Comparison of ENCODE assay signal across 8 cellular contexts in genomic region chr10:32956365-32957197, GRCh38. TPM values are rescaled to one million over a fixed set of nuclear protein-coding genes. Genes with fewer than 3 reads are reported as not detected.
DNase-seq lines count a peak whose midpoint lies in the region; ATAC-seq, FAIRE-seq and TF ChIP-seq lines count a peak whose summit lies in the region.

No MANE protein-coding gene starts in this region.

- 8 to 16% (median 9%) methylated on average over 13 of the region's 13 CpGs for WGBS in heart left ventricle, 4 donors
- under 1% methylated on average over 13 of the region's 13 CpGs for WGBS in K562 (ENCODE audit: insufficient coverage, low coverage, missing lambda C conversion rate)

- peaks cover 87% of the 10 kb centered on the region for H3K79me2 ChIP-seq in K562 (ENCODE audit: control insufficient read depth, insufficient read depth, low read length)

- peak overlapping the region; percentile 63 to 100 (median 93) for H3K4me3 ChIP-seq in heart left ventricle
- peak overlapping the region; percentile 81 for H3K4me3 ChIP-seq in K562
- H3K4me3 ChIP-seq in uterus: peak overlapping the region; percentile 77 to 88

- ATAC-seq in heart left ventricle (no peak), left ventricle myocardium superior (no peak), K562 (peak; percentile 3), memory B cell (ENCODE audit: low read depth) (no peak), GM18907 (IDR thresholded peaks at IDR 0.05; ENCODE audit: unreplicated experiment) (no peak)

- H2AFZ ChIP-seq in K562 (ENCODE audit: low read depth, low read length): no peak overlapping the region

- no peaks in the 10 kb centered on the region for H3K9me1 ChIP-seq in K562 (ENCODE audit: control insufficient read depth, insufficient read depth, low read length)

- H3K27ac Mint-ChIP-seq in memory B cell: peak overlapping the region; percentile 73

- peak overlapping the region; percentile 85 for H3K4me2 ChIP-seq in K562 (ENCODE audit: insufficient read depth, low read length)

- peaks cover 0 to 5% (median 0%) of the 10 kb centered on the region in 9 donors for H3K36me3 ChIP-seq in heart left ventricle
- peaks cover 13% of the 10 kb centered on the region; the same call in 2 of the 3 replicates for H3K36me3 ChIP-seq in K562 (ENCODE audit: control insufficient read depth, insufficient read depth, low read length)
- no peaks in the 10 kb centered on the region for H3K36me3 ChIP-seq in uterus

- CTCF ChIA-PET in K562 (lab: Yijun Ruan, JAX; ENCODE audit: low intra/inter-chr PET ratio): no interaction called here

- BruUV-seq in K562 (replicated peaks; lab: Mats Ljungman, UMichigan): no TSS peak

- H3K27me3 Mint-ChIP-seq in memory B cell: no peaks in the 10 kb centered on the region

- no peak for TF ChIP-seq RAD21 in K562 (CRISPR knock-in tag; conservative IDR thresholded peaks at IDR 0.05 in 1 of 2, IDR thresholded peaks at IDR 0.05 in 1 of 2)

- intact Hi-C loops in heart left ventricle (cut with DNase I) (loop anchor here in 9 of 10 donors (2.0 to 10.0 kb wide), 4 partner anchors 16 to 51 kb away; no protein-coding TSS in a partner anchor), left ventricle myocardium superior (cut with micrococcal nuclease) (loop anchor here (10.0 kb wide), 1 partner anchor 48 kb away; no protein-coding TSS in a partner anchor), K562 (cut with micrococcal nuclease) (loop anchor here (5.0 to 10.0 kb wide), 2 partner anchors 34 to 582 kb away; no protein-coding TSS in a partner anchor), uterus (cut with DNase I; ENCODE audit: low total_unique reads) (no loop called here), posterior cingulate gyrus (cut with DNase I) (loop anchor here (5.0 kb wide), 1 partner anchor 51 kb away; no protein-coding TSS in a partner anchor)

- H3K4me1 Mint-ChIP-seq in memory B cell: peaks cover 44% of the 10 kb centered on the region

- no peaks in the 10 kb centered on the region for H3K9me3 Mint-ChIP-seq in memory B cell

- TF ChIP-seq CTCF in heart left ventricle (IDR thresholded peaks at IDR 0.05) (no peak), K562 (IDR thresholded peaks at IDR 0.05 in 2 of 3, conservative IDR thresholded peaks at IDR 0.05 in 1 of 3; ENCODE audit: insufficient read depth in 2 of 3, low read depth in 1 of 3, low read length in 3 of 3) (no peak), uterus (IDR thresholded peaks at IDR 0.05) (no peak)

- peaks cover 5 to 82% (median 62%) of the 10 kb centered on the region in 12 donors for H3K4me1 ChIP-seq in heart left ventricle
- H3K4me1 ChIP-seq in K562 (replicated peaks in 1 of 2; ENCODE audit: control insufficient read depth in 2 of 2, insufficient read depth in 2 of 2, low read length in 2 of 2): peaks cover 10 to 40% of the 10 kb centered on the region in 2 experiments
- peaks cover 0 to 14% of the 10 kb centered on the region in 2 donors for H3K4me1 ChIP-seq in uterus

- H3K27ac ChIP-seq in heart left ventricle (peak overlapping the region in 10 of 12 donors; percentile 98 to 100 (median 99)), K562 (ENCODE audit: extremely low read depth, low read depth, low read length) (peak overlapping the region; percentile 97), uterus (peak overlapping the region; percentile 93 to 96)

- in situ Hi-C loops in K562 (cut with MboI): no loop called here

- TF ChIP-seq POLR2A in heart left ventricle (IDR thresholded peaks at IDR 0.05) (no peak), K562 (conservative IDR thresholded peaks at IDR 0.05) (no peak), uterus (IDR thresholded peaks at IDR 0.05) (no peak)

- no peak for TF ChIP-seq EP300 in K562 (IDR thresholded peaks at IDR 0.05; ENCODE audit: low read length)

- H3K9me3 ChIP-seq in heart left ventricle (no peaks in the 10 kb centered on the region), K562 (replicated peaks; ENCODE audit: control insufficient read depth, insufficient read depth, low read depth, low read length) (no peaks in the 10 kb centered on the region), uterus (no peaks in the 10 kb centered on the region)

- POLR2A ChIA-PET in K562 (lab: Yijun Ruan, JAX): interaction anchor here (0.6 to 2.9 kb wide), 13 partner anchors 9 to 1744 kb away, joined by 3 to 20 read pairs (median 5); no protein-coding TSS in a partner anchor

- peaks cover 3% of the 10 kb centered on the region for H3K36me3 Mint-ChIP-seq in memory B cell

- H3K27me3 ChIP-seq in heart left ventricle (no peaks in the 10 kb centered on the region), K562 (ENCODE audit: control insufficient read depth in 2 of 2, insufficient read depth in 2 of 2, low read length in 2 of 2) (no peaks in the 10 kb centered on the region), uterus (no peaks in the 10 kb centered on the region)

- H3K4me3 Mint-ChIP-seq in memory B cell: peak overlapping the region; percentile 86

- peaks cover 19% of the 10 kb centered on the region for H4K20me1 ChIP-seq in K562 (replicated peaks; ENCODE audit: control insufficient read depth, insufficient read depth, low read length)

- no peak for FAIRE-seq in K562 (lab: Jason Lieb, UNC)

- H3K9ac ChIP-seq in K562 (ENCODE audit: insufficient read depth in 1 of 2, low read depth in 2 of 2, low read length in 2 of 2): peak overlapping the region; percentile 85 to 96

- DNase-seq in heart left ventricle: no peak
- DNase-seq in left ventricle myocardium superior: no peak
- DNase-seq in K562 (ENCODE audit: extremely low read depth in 1 of 4, low spot score in 3 of 4): no peak
- DNase-seq in memory B cell (ENCODE audit: low spot score in 2 of 2): no peak
- no peak for DNase-seq in uterus
- no peak for DNase-seq in posterior cingulate gyrus
- DNase-seq in NCI-H2171 (lab: John Stamatoyannopoulos, UW): no peak

TF ChIP-seq in K562, 482 proteins besides CTCF, POLR2A, EP300 and RAD21:
- TF ChIP-seq ZZZ3 (IDR thresholded peaks at IDR 0.05) (no peak), HMBOX1 (IDR thresholded peaks at IDR 0.05) (peak; percentile 48; the same call in 1 of the 2 replicates), KLF6 (CRISPR knock-in tag; IDR thresholded peaks at IDR 0.05; ENCODE audit: borderline replicate concordance) (no peak)

RNA-seq across cellular contexts. Expression of gene ITGB1, which starts 1.4 kb away (rescaled TPM):
- 1,000 to 10,000 TPM in 1 of 9 donors, 100 to 1,000 TPM in 8; 542 to 1,594 (median 701) TPM for total RNA-seq in heart left ventricle
- polyA plus RNA-seq in heart left ventricle: 1,000 to 10,000 TPM in 1 of 2 donors, 100 to 1,000 TPM in 1; 150 to 1,693 TPM
- total RNA-seq in left ventricle myocardium superior: 551 TPM
- 67.4 and 220 TPM in 2 replicates for total RNA-seq in K562 (2011; cell fraction: chromatin; rRNA removed; ENCODE audit: low replicate concordance)
- total RNA-seq in K562 (2011; cell fraction: nucleolus; rRNA removed): 103 and 140 TPM in 2 replicates
- total RNA-seq in K562 (2011; cell fraction: nucleoplasm; rRNA removed): 195 and 215 TPM in 2 replicates
- 173 and 176 TPM in 2 replicates for total RNA-seq in K562 (2014; rRNA removed)
- total RNA-seq in K562 (2014; rRNA removed; fragmentation: Illumina TruSeq; extraction: Trizol): 172 and 199 TPM in 2 replicates
- 175 and 190 TPM in 2 replicates for total RNA-seq in K562 (2015; rRNA removed; fragmentation: Illumina TruSeq; extraction: Trizol)
- 155 and 160 TPM in 2 replicates for total RNA-seq in K562 (2021)
- 135 and 194 TPM in 2 replicates for polyA plus RNA-seq in K562 (2011; rRNA removed)
- 28.8 and 90.8 TPM in 2 replicates for polyA plus RNA-seq in K562 (2011; cell fraction: cytosol; rRNA removed)
- 26.1 and 44.3 TPM in 2 replicates for polyA plus RNA-seq in K562 (2011; cell fraction: nucleus; rRNA removed)
- 135 and 173 TPM in 2 replicates for polyA plus RNA-seq in K562 (2012)
- 144 and 149 TPM in 2 replicates for polyA plus RNA-seq in K562 (2014; fragmentation: Illumina TruSeq; extraction: Trizol)
- 10 to 100 TPM; 40.2 to 61.9 TPM for polyA plus RNA-seq in K562 (2014; fragmentation: Nextera tagmentation; extraction: Ambion mirVana)
- polyA plus RNA-seq in K562 (2014; rRNA removed): 133 and 150 TPM in 2 replicates
- 277 and 287 TPM in 2 replicates for polyA minus RNA-seq in K562 (2011; rRNA and poly(A)+ RNA removed)
- polyA minus RNA-seq in K562 (2011; cell fraction: cytosol; rRNA and poly(A)+ RNA removed): 83.6 and 105 TPM in 2 replicates
- polyA minus RNA-seq in K562 (2011; cell fraction: nucleus; rRNA and poly(A)+ RNA removed): 35.9 and 78.5 TPM in 2 replicates
- 1,000 to 10,000 TPM in 1 of 4 donors, 100 to 1,000 TPM in 3; 484 to 1,046 (median 601) TPM for total RNA-seq in uterus
